ENCODE assay signal across 8 cellular contexts in the genomic region with DNA sequence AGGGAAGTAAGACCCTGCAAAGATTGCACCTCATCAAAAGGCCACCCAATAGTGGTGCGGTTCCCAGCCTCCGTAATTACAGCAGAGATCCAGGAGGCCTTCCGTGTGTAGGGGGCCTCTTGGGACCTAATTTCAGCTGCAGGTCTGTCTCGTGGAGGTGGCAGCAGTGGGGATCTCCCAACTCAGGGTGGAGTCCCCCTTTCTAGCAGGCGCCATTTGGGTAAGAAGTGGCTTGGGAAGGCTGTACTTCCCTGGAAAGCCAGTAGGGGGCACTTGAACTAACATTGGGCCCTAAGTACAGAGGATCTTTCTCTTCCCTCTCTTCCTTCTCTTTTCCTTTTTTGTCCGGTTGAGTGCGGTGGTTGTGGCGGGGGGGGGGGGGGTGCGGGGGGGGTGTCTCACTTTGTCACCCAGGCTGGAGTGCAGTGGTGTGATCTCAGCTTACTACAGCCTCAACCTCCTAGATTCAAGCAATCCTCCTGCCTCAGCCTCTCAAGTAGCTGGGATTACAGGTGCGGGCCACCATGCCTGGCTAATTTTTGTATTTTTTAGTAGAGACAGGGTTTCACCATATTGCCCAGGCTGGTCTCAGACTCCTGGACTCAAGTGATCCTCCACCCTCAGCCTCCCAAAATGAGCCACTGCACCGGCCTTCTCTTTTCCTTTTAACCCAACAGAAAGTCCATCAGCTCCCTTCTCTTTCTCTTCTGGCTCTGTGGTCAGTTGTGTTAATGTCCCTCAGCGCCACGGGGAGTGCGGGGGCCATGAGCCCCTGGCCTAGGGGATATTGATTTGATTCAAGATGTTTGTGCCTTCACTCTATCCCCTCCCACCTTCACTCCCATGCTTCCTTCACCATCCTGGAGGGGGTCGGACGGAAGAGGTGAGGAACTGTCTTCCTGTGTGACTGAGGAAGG. TPM values are rescaled to one million over a fixed set of nuclear protein-coding genes. Genes with fewer than 3 reads are reported as not detected.
A peak's percentile ranks its signal among the peaks of the same experiment; 100 is the strongest.
DNase-seq lines count a peak whose midpoint lies in the region; ATAC-seq, FAIRE-seq and TF ChIP-seq lines count a peak whose summit lies in the region.

No MANE protein-coding gene starts in this region.

- BruUV-seq in PC-9 (replicated peaks; lab: Mats Ljungman, UMichigan), result no TSS peak

- H4K20me1 ChIP-seq in PC-9 (ENCODE audit: insufficient read depth) (no peaks in the 10 kb centered on the region), H1 (replicated peaks in 1 of 2; ENCODE audit: control insufficient read depth in 1 of 2, insufficient read depth in 2 of 2, low read length in 2 of 2) (peaks cover 3% of the 10 kb centered on the region in 2 experiments)

- peaks cover 3% of the 10 kb centered on the region; the same call in 1 of the 2 replicates for H3K79me1 ChIP-seq in H1 (ENCODE audit: low read depth, low read length)

- peaks cover 5% of the 10 kb centered on the region; the same call in 1 of the 2 replicates for H3F3A ChIP-seq in PC-9 (ENCODE audit: insufficient read depth, low read depth)

- H2BK12ac ChIP-seq in H1 (ENCODE audit: low read depth, low read length), result no peak overlapping the region

- POLR2A ChIA-PET in PC-9 (lab: Charles Lee; ENCODE audit: unreplicated experiment), result no interaction called here
- POLR2A ChIA-PET in H1 (lab: Charles Lee; ENCODE audit: partially characterized antibody), result interaction anchor here (0.8 to 3.0 kb wide), 2 partner anchors 10 to 29 kb away, joined by 3 to 13 read pairs; no protein-coding TSS in a partner anchor

- H2BK5ac ChIP-seq in H1 (ENCODE audit: low read depth, low read length), result no peak overlapping the region

- 0 out of 2 replicates have a peak overlapping the region, but pooled peaks have one; percentile 55 for H2BK20ac ChIP-seq in H1 (ENCODE audit: low read length)

- no peak overlapping the region for H3K14ac ChIP-seq in H1 (ENCODE audit: insufficient read length)

- WGBS in H1 (ENCODE audit: extremely low coverage in 1 of 2, insufficient coverage in 1 of 2, insufficient read length in 1 of 2, insufficient replicate concordance in 2 of 2, low coverage in 1 of 2, low lambda C conversion rate in 2 of 2, missing lambda C conversion rate in 1 of 2), 2 experiments, result 94% methylated on average over 12 of the region's 16 CpGs; no CpG with 5 or more reads in 1 of the 2 experiments
- whole genome bisulfite sequencing in esophagus squamous epithelium, 2 donors, result 85 to 89% methylated on average over 13 to 14 of the region's 16 CpGs

- no peak overlapping the region for H3K23ac ChIP-seq in H1 (ENCODE audit: insufficient read length)

- TF ChIP-seq CTCF in PC-9 (conservative IDR thresholded peaks at IDR 0.05), result peak; percentile 75
- TF ChIP-seq CTCF in H1 (IDR thresholded peaks at IDR 0.05; ENCODE audit: control extremely low read depth in 1 of 3, insufficient read depth in 1 of 3, low read depth in 1 of 3, low read length in 3 of 3), result peak; percentile 20 to 66 (median 28); a peak in 3 of 4 replicates
- TF ChIP-seq CTCF in esophagus squamous epithelium (IDR thresholded peaks at IDR 0.05), result peak in 3 of 6 experiments; percentile 5 to 43 (median 29)

- H3K9me3 ChIP-seq in PC-9 (ENCODE audit: insufficient read depth, low read depth), result no peaks in the 10 kb centered on the region
- H3K9me3 ChIP-seq in H1 (ENCODE audit: insufficient read depth in 2 of 2, low read depth in 1 of 2, low read length in 1 of 2), result 0 out of 4 replicates have a peak, but pooled peaks cover 0 to 3% of the 10 kb centered on the region in 2 experiments
- H3K9me3 ChIP-seq in esophagus squamous epithelium, result no peaks in the 10 kb centered on the region

- peak overlapping the region; percentile 55 for H3K4ac ChIP-seq in H1 (replicated peaks; ENCODE audit: insufficient read length, low read depth, low read length)

- no peaks in the 10 kb centered on the region; the same call in 1 of the 2 replicates for H3K36me3 ChIP-seq in PC-9 (ENCODE audit: low read depth)
- peaks cover 4 to 31% (median 24%) of the 10 kb centered on the region in 4 experiments for H3K36me3 ChIP-seq in H1 (ENCODE audit: control insufficient read depth in 2 of 4, insufficient read depth in 4 of 4, low read length in 3 of 4)
- H3K36me3 ChIP-seq in esophagus squamous epithelium, result peaks cover 0 to 53% (median 4%) of the 10 kb centered on the region in 3 donors

- no peak overlapping the region for H4K5ac ChIP-seq in H1 (ENCODE audit: insufficient read length, low read depth, low read length)

- H3K27me3 ChIP-seq in PC-9 (ENCODE audit: insufficient read depth, low read depth), result no peaks in the 10 kb centered on the region
- no peaks in the 10 kb centered on the region for H3K27me3 ChIP-seq in H1 (replicated peaks in 1 of 4; ENCODE audit: control insufficient read depth in 3 of 4, extremely low read depth in 1 of 4, insufficient read depth in 3 of 4, low read length in 3 of 4)
- no peaks in the 10 kb centered on the region for H3K27me3 ChIP-seq in esophagus squamous epithelium

- H3K18ac ChIP-seq in H1 (ENCODE audit: extremely low read depth, low read length), result peak overlapping the region; percentile 3; the same call in 1 of the 2 replicates

- no peaks in the 10 kb centered on the region for H3K9me2 ChIP-seq in PC-9 (ENCODE audit: insufficient read depth)

- FAIRE-seq in H1 (lab: Jason Lieb, UNC), result no peak

- no peak overlapping the region for H2BK15ac ChIP-seq in H1 (ENCODE audit: low read length)

- no peak overlapping the region for H3K4me2 ChIP-seq in PC-9
- H3K4me2 ChIP-seq in H1 (ENCODE audit: insufficient read depth in 1 of 2, low read depth in 2 of 2, low read length in 2 of 2), result no peak overlapping the region

- DNase-seq in activated gamma-delta T cell treated with Interleukin-2 at 50 U/mL for 16 hours (peak; percentile 19), activated gamma-delta T cell (lab: John Stamatoyannopoulos, UW) (no peak), PC-9 (no peak), H1 (ENCODE audit: low read depth in 1 of 2, low spot score in 2 of 2) (peak in 1 of 2 experiments; percentile 57), esophagus squamous epithelium (lab: John Stamatoyannopoulos, UW) (no peak), LoVo (ENCODE audit: low spot score) (no peak)
- peak; percentile 32 to 56 for DNase-seq in stimulated activated CD4-positive, alpha-beta T cell treated with anti-CD3 and anti-CD28 coated beads, Interleukin-2, amount 100 ng/mL, for 24 hours

- no peak for ATAC-seq in HG02973 (IDR thresholded peaks at IDR 0.05; ENCODE audit: unreplicated experiment)

- H3K9ac ChIP-seq in H1 (replicated peaks in 1 of 4; ENCODE audit: extremely low read depth in 1 of 4, low read depth in 3 of 4, low read length in 3 of 4), result no peak overlapping the region

- CTCF ChIA-PET in PC-9 (lab: Charles Lee) (no interaction called here), H1 (lab: Charles Lee; ENCODE audit: partially characterized antibody) (interaction anchor here (0.6 to 3.8 kb wide), 20 partner anchors 10 to 416 kb away, joined by 3 to 34 read pairs (median 4); no protein-coding TSS in a partner anchor)

- no peak for TF ChIP-seq EP300 in H1 (IDR thresholded peaks at IDR 0.05; ENCODE audit: borderline replicate concordance in 1 of 2, low read depth in 2 of 2, low read length in 2 of 2)

- no peak overlapping the region for H4K8ac ChIP-seq in H1 (ENCODE audit: extremely low read depth, insufficient read depth, low read length)

- intact Hi-C loops in PC-9 (cut with micrococcal nuclease; ENCODE audit: unreplicated experiment), result loop anchor here (5.0 kb wide), 1 partner anchor 598 kb away; no protein-coding TSS in a partner anchor
- intact Hi-C loops in esophagus squamous epithelium (cut with DNase I), result loop anchor here (5.0 kb wide), 1 partner anchor 418 kb away; no protein-coding TSS in a partner anchor

- H2AK5ac ChIP-seq in H1 (ENCODE audit: low read depth, low read length), result no peak overlapping the region

- H3K23me2 ChIP-seq in H1 (ENCODE audit: low read depth, low read length), result peaks cover 3% of the 10 kb centered on the region; the same call in 1 of the 2 replicates

- TF ChIP-seq RAD21 in H1 (IDR thresholded peaks at IDR 0.05 in 1 of 2, conservative IDR thresholded peaks at IDR 0.05 in 1 of 2; ENCODE audit: low read depth in 2 of 2, low read length in 2 of 2), result peak; percentile 13 to 20; a peak in 2 of 4 replicates

- H3K4me1 ChIP-seq in PC-9 (replicated peaks; ENCODE audit: insufficient read depth), result no peaks in the 10 kb centered on the region
- peaks cover 15 to 35% (median 25%) of the 10 kb centered on the region in 4 experiments for H3K4me1 ChIP-seq in H1 (replicated peaks in 1 of 4; ENCODE audit: control insufficient read depth in 3 of 4, insufficient read depth in 4 of 4, low read length in 3 of 4)
- H3K4me1 ChIP-seq in esophagus squamous epithelium, result peaks cover 0 to 12% (median 8%) of the 10 kb centered on the region in 3 donors

- no peak overlapping the region for H3K56ac ChIP-seq in H1 (replicated peaks; ENCODE audit: insufficient read length, low read depth, low read length)

- no peak overlapping the region for H4K91ac ChIP-seq in H1 (replicated peaks; ENCODE audit: insufficient read length, low read length)

- TF ChIP-seq POLR2A in H1 (IDR thresholded peaks at IDR 0.05; ENCODE audit: control extremely low read depth in 1 of 2, low read depth in 2 of 2, low read length in 2 of 2) (no peak), esophagus squamous epithelium (IDR thresholded peaks at IDR 0.05) (no peak)

- H3K79me2 ChIP-seq in PC-9 (ENCODE audit: low read depth) (no peaks in the 10 kb centered on the region), H1 (ENCODE audit: control insufficient read depth in 1 of 2, insufficient read depth in 2 of 2, low read length in 2 of 2) (no peaks in the 10 kb centered on the region)

- no peak overlapping the region for H3K4me3 ChIP-seq in PC-9
- H3K4me3 ChIP-seq in H1 (ENCODE audit: extremely low read depth in 1 of 4, insufficient read depth in 2 of 4, low read depth in 3 of 4, low read length in 4 of 4), result no peak overlapping the region
- H3K4me3 ChIP-seq in esophagus squamous epithelium, result no peak overlapping the region

- no peak overlapping the region for H2AFZ ChIP-seq in PC-9
- H2AFZ ChIP-seq in H1 (ENCODE audit: low read length), result no peak overlapping the region

- no peak overlapping the region for H2BK120ac ChIP-seq in H1 (replicated peaks; ENCODE audit: low read depth, low read length)

- H3K27ac ChIP-seq in PC-9 (no peak overlapping the region), H1 (ENCODE audit: low read depth, low read length) (no peak overlapping the region), esophagus squamous epithelium (no peak overlapping the region)

RNA-seq across cellular contexts. Expression of a gene that starts 32.0 kb away (rescaled TPM):
- total RNA-seq in PC-9 (2021) (21.3 and 33.0 TPM in 2 replicates), esophagus squamous epithelium (10 to 100 TPM in 1 of 4 donors, 1 to 10 TPM in 3; 3.5 to 12.2 (median 6.4) TPM)
- total RNA-seq in H1 (2021; fragmentation: NEBNext Ultra II Directional; extraction: Animal tissue kit (Norgen Biotek cat#: 25700)), result 46.3 and 47.0 TPM in 2 replicates
- 34.4 and 36.1 TPM in 2 replicates for polyA plus RNA-seq in H1 (2011; rRNA removed)
- 40.9 TPM for polyA plus RNA-seq in H1 (2011; cell fraction: cytosol; rRNA removed)
- 61.8 TPM for polyA plus RNA-seq in H1 (2011; cell fraction: nucleus; rRNA removed)
- polyA plus RNA-seq in H1 (2012, experiment 1 of 2), result 34.0 to 45.9 TPM (median 38.7 TPM) in 4 replicates
- polyA plus RNA-seq in H1 (2012, experiment 2 of 2), result 25.7 TPM
- polyA plus RNA-seq in H1 (2013, experiment 1 of 2), result 24.5 TPM
- 24.1 TPM for polyA plus RNA-seq in H1 (2013, experiment 2 of 2)
- polyA minus RNA-seq in H1 (2011; rRNA and poly(A)+ RNA removed), result 82.8 and 83.4 TPM in 2 replicates
- polyA minus RNA-seq in H1 (2011; cell fraction: cytosol; rRNA and poly(A)+ RNA removed), result 34.1 TPM
- 86.2 TPM for polyA minus RNA-seq in H1 (2011; cell fraction: nucleus; rRNA and poly(A)+ RNA removed)

RNA-seq across cellular contexts. Expression of a gene that starts 32.0 kb away (rescaled TPM):
- total RNA-seq in PC-9 (2021) (23.6 and 28.7 TPM in 2 replicates), esophagus squamous epithelium (10 to 100 TPM; 22.6 to 41.8 (median 25.8) TPM)
- 46.2 and 48.6 TPM in 2 replicates for total RNA-seq in H1 (2021; fragmentation: NEBNext Ultra II Directional; extraction: Animal tissue kit (Norgen Biotek cat#: 25700))
- polyA plus RNA-seq in H1 (2011; rRNA removed), result 91.9 and 101 TPM in 2 replicates
- polyA plus RNA-seq in H1 (2011; cell fraction: cytosol; rRNA removed), result 80.9 TPM
- polyA plus RNA-seq in H1 (2011; cell fraction: nucleus; rRNA removed), result 58.7 TPM
- polyA plus RNA-seq in H1 (2012, experiment 1 of 2), result 72.5 to 81.1 TPM (median 75.3 TPM) in 4 replicates
- polyA plus RNA-seq in H1 (2012, experiment 2 of 2), result 52.9 TPM
- polyA plus RNA-seq in H1 (2013, experiment 1 of 2), result 89.7 TPM
- 84.1 TPM for polyA plus RNA-seq in H1 (2013, experiment 2 of 2)
- polyA minus RNA-seq in H1 (2011; rRNA and poly(A)+ RNA removed), result 18.9 and 21.6 TPM in 2 replicates
- polyA minus RNA-seq in H1 (2011; cell fraction: cytosol; rRNA and poly(A)+ RNA removed), result 12.1 TPM
- 22.8 TPM for polyA minus RNA-seq in H1 (2011; cell fraction: nucleus; rRNA and poly(A)+ RNA removed)

Comparison
In these comparisons a context has a peak if more than half of its experiments do, and no peak if none do; other contexts are left out.
1. DNase-seq: peak in activated gamma-delta T cell treated with Interleukin-2 at 50 U/mL for 16 hours (single experiment) and stimulated activated CD4-positive, alpha-beta T cell treated with anti-CD3 and anti-CD28 coated beads, Interleukin-2, amount 100 ng/mL, for 24 hours (2 of 2); none in activated gamma-delta T cell (single experiment), PC-9 (0 of 2), esophagus squamous epithelium (single experiment) and LoVo (single experiment).